8 cellular contexts compared by ENCODE assay signal in the genomic region with DNA sequence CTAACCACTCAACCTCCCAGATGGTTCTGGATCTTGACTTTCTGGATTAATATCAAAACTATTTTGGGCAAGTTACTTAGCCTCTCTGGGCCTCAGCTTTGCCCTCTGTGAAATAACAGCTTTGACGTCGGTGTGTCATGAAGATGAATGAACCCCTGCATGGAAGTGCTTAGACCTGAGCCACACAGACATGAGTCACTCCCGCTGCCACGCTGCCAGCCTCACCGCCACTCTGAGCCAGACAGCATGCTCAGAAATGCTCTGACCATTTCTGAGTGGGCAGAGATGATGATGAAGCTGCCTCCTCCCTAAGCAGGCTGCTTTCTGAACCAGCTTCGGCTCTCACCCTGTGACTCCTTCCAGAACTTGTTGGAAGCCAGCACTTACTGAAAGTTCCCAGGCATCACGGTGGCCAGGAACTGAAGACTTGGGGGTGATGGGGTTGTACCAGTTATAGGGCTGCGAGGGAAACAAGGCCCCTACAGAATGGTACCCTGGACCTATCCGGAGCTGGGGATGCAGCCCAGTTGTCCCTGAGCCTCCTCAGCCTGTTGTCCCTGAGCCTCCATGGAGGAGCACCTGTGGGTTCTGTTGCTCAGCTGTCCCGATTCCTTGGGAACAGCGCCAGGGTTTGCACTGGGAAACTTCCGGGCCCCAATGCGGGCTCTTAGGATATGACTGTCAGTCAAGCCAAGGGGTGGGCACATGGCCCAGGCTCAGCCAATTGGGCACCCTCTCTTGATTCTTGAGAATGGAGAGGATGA. TPM values are rescaled to one million over a fixed set of nuclear protein-coding genes. Genes with fewer than 3 reads are reported as not detected.
DNase-seq lines count a peak whose midpoint lies in the region; ATAC-seq and TF ChIP-seq lines count a peak whose summit lies in the region.

No MANE protein-coding gene starts in this region.

- H3K27ac Mint-ChIP-seq in WTC11 (no peak overlapping the region), type B pancreatic cell (no peak overlapping the region)

- POLR2A ChIA-PET in WTC11 (lab: Charles Lee): no interaction called here

- H3K27me3 Mint-ChIP-seq in WTC11 (ENCODE audit: low read depth) (no peaks in the 10 kb centered on the region; the same call in 1 of the 2 replicates), type B pancreatic cell (peaks cover 8% of the 10 kb centered on the region)

- peak overlapping the region; percentile 33 for H3K27ac ChIP-seq in epithelial cell of prostate

- H3K9me3 Mint-ChIP-seq in WTC11 (no peaks in the 10 kb centered on the region), type B pancreatic cell (no peaks in the 10 kb centered on the region)

- CTCF ChIA-PET in WTC11 (lab: Charles Lee): interaction anchor here (1.0 to 9.0 kb wide), 4 partner anchors 10 to 137 kb away, joined by 3 to 230 read pairs (median 4); no protein-coding TSS in a partner anchor

- DNase-seq in GM04503 (ENCODE audit: low read depth) (peak; percentile 55), WTC11 (ENCODE audit: low spot score) (peak; percentile 36), epithelial cell of prostate (ENCODE audit: low read depth, low spot score) (peak; percentile 84), NCI-H1105 (lab: John Stamatoyannopoulos, UW) (no peak), type B pancreatic cell (ENCODE audit: extremely low spot score, unreplicated experiment) (no peak)
- DNase-seq in stimulated activated CD4-positive, alpha-beta T cell treated with anti-CD3 and anti-CD28 coated beads, Interleukin-12 subunit alpha, Interleukin-12 subunit beta, amount 100 ng/mL, for 4 hours: peak; percentile 54

- no peaks in the 10 kb centered on the region for H3K36me3 Mint-ChIP-seq in WTC11
- H3K36me3 Mint-ChIP-seq in type B pancreatic cell: no peaks in the 10 kb centered on the region

- H3K4me1 Mint-ChIP-seq in WTC11 (peaks cover 6% of the 10 kb centered on the region; the same call in 1 of the 2 replicates), type B pancreatic cell (ENCODE audit: unreplicated experiment) (no peaks in the 10 kb centered on the region)

- H3K4me3 Mint-ChIP-seq in WTC11: no peak overlapping the region
- no peak overlapping the region for H3K4me3 Mint-ChIP-seq in type B pancreatic cell

- TF ChIP-seq CTCF in WTC11 (IDR thresholded peaks at IDR 0.05) (no peak), type B pancreatic cell (conservative IDR thresholded peaks at IDR 0.05) (no peak)

- peak; percentile 75 for ATAC-seq in WTC11
- ATAC-seq in HG02763 (IDR thresholded peaks at IDR 0.05; ENCODE audit: unreplicated experiment): no peak
- no peak for ATAC-seq in HG03135 (IDR thresholded peaks at IDR 0.05; ENCODE audit: unreplicated experiment)

TF ChIP-seq in WTC11, 78 proteins besides CTCF, POLR2A, EP300 and RAD21:
- TF ChIP-seq, protein P1, sequence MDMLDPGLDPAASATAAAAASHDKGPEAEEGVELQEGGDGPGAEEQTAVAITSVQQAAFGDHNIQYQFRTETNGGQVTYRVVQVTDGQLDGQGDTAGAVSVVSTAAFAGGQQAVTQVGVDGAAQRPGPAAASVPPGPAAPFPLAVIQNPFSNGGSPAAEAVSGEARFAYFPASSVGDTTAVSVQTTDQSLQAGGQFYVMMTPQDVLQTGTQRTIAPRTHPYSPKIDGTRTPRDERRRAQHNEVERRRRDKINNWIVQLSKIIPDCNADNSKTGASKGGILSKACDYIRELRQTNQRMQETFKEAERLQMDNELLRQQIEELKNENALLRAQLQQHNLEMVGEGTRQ (CRISPR knock-in tag; IDR thresholded peaks at IDR 0.05): peak; percentile 50; the same call in 1 of the 2 replicates
- TF ChIP-seq ZNF671 (CRISPR knock-in tag; IDR thresholded peaks at IDR 0.05): no peak

RNA-seq across cellular contexts. Expression of a gene that starts 2.0 kb away (rescaled TPM):
- total RNA-seq in WTC11 (2021): not detected in 3 replicates
- not detected in 2 replicates for total RNA-seq in type B pancreatic cell (ENCODE audit: low replicate concordance)

RNA-seq across cellular contexts. Expression of a gene that starts 18.7 kb away (rescaled TPM):
- total RNA-seq in WTC11 (2021) (0.37 to 0.73 TPM (median 0.71 TPM) in 3 replicates), type B pancreatic cell (ENCODE audit: low replicate concordance) (0.21 and 0.60 TPM in 2 replicates)

RNA-seq across cellular contexts. Expression of a gene that starts 31.0 kb away (rescaled TPM):
- 3.5 to 4.5 TPM (median 3.9 TPM) in 3 replicates for total RNA-seq in WTC11 (2021)
- 2.6 and 3.0 TPM in 2 replicates for total RNA-seq in type B pancreatic cell (ENCODE audit: low replicate concordance)

Comparison
In these comparisons a context has a peak if more than half of its experiments do, and no peak if none do; other contexts are left out.
1. DNase-seq: peak in GM04503 (single experiment), WTC11 (single experiment), epithelial cell of prostate (single experiment) and stimulated activated CD4-positive, alpha-beta T cell treated with anti-CD3 and anti-CD28 coated beads, Interleukin-12 subunit alpha, Interleukin-12 subunit beta, amount 100 ng/mL, for 4 hours (single experiment); none in NCI-H1105 (single experiment) and type B pancreatic cell (single experiment).